Comparison of ENCODE assay signal across 9 cellular contexts in the genomic region with DNA sequence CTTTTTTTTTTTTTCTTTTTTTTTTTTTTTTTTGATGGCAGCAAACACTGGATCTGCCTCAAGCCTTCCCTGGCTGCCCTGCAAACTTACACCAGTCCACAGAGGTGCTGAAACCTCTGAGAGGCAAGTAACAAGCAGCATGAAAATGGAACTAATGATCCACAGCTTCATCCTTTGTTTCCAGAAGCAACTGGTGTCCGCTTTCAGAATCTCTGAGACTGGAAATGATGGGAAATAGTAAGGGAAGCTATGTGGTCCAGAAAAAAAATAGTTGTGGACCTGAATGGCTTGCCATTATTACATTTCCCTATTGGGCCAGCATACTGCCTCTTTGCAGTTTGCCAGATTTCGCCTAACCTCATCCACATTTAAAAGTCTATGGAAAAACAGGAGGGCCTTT.
DNase-seq lines count a peak whose midpoint lies in the region; ATAC-seq, FAIRE-seq and TF ChIP-seq lines count a peak whose summit lies in the region.
"Had no signal": no experiment of that assay in that cellular context is flagged by ENCODE, and none has a peak within 500 bp of the region (broad histone marks: within the 10 kb centered on the region; RNA-seq: fewer than 3 reads in every experiment).

No MANE protein-coding gene starts in this region.

- CTCF ChIA-PET in AG04450 (lab: Charles Lee), result no interaction called here

- TF ChIP-seq CTCF in AG04450 (IDR thresholded peaks at IDR 0.05; ENCODE audit: low read depth, low read length) (no peak), Peyer's patch (IDR thresholded peaks at IDR 0.05) (no peak), neutrophil (IDR thresholded peaks at IDR 0.05) (no peak)

- no peak for FAIRE-seq in HTR-8/SVneo (lab: Jason Lieb, UNC)

- DNase-seq in AG04450 (ENCODE audit: low read depth, low spot score) (no peak), Peyer's patch (no peak), epithelial cell of prostate (ENCODE audit: low read depth, low spot score) (no peak), A172 (ENCODE audit: low spot score) (no peak), HTR-8/SVneo (ENCODE audit: insufficient read length, low spot score) (no peak)
- DNase-seq: activated CD4-positive, alpha-beta T cell treated with anti-CD3 and anti-CD28 coated beads, Interleukin-2, amount 50 U/mL, for 4 hours had no signal

- 0 out of 2 replicates have a peak overlapping the region, but pooled peaks have one; percentile 18 for H3K4me3 ChIP-seq in AG04450 (ENCODE audit: low read depth, low read length)
- H3K4me3 ChIP-seq in Peyer's patch, result no peak overlapping the region
- peak overlapping the region in 1 of 2 experiments; percentile 31 for H3K4me3 ChIP-seq in neutrophil (ENCODE audit: low read depth in 1 of 2, low read length in 1 of 2)

- H3K27me3 ChIP-seq in AG04450 (ENCODE audit: control insufficient read depth, insufficient read depth, low read length) (no peaks in the 10 kb centered on the region), Peyer's patch (no peaks in the 10 kb centered on the region), neutrophil (peaks cover 34% of the 10 kb centered on the region)

- H3K36me3 ChIP-seq in Peyer's patch (no peaks in the 10 kb centered on the region), neutrophil (no peaks in the 10 kb centered on the region)

- TF ChIP-seq POLR2A in Peyer's patch (IDR thresholded peaks at IDR 0.05), result no peak

- H3K4me1 ChIP-seq in Peyer's patch, result peaks cover 0 to 35% (median 7%) of the 10 kb centered on the region in 4 donors
- H3K4me1 ChIP-seq in neutrophil (ENCODE audit: control insufficient read depth in 1 of 2, insufficient read depth in 1 of 2, low read depth in 1 of 2, low read length in 1 of 2), result peaks cover 41 to 57% of the 10 kb centered on the region in 2 experiments

- H3K27ac ChIP-seq in AG04450 (ENCODE audit: low read depth, low read length) (no peak overlapping the region), Peyer's patch (peak overlapping the region; percentile 38 to 64 (median 56)), epithelial cell of prostate (peak overlapping the region; percentile 67), neutrophil (peak overlapping the region; percentile 81)

- ATAC-seq in GM18517 (IDR thresholded peaks at IDR 0.05; ENCODE audit: unreplicated experiment) (no peak), GM21526 (IDR thresholded peaks at IDR 0.05; ENCODE audit: low FRiP score, unreplicated experiment) (no peak)

- POLR2A ChIA-PET in AG04450 (lab: Yijun Ruan, JAX), result interaction anchor here (1.0 to 1.1 kb wide), 2 partner anchors 183 to 185 kb away, joined by 3 to 8 read pairs; no protein-coding TSS in a partner anchor

- no peaks in the 10 kb centered on the region for H3K9me3 ChIP-seq in AG04450 (ENCODE audit: control insufficient read depth, insufficient read depth, low read length)
- no peaks in the 10 kb centered on the region for H3K9me3 ChIP-seq in Peyer's patch
- H3K9me3 ChIP-seq in neutrophil, result no peaks in the 10 kb centered on the region
